1 cellular context compared by ENCODE assay signal in genomic region chr18:79068946-79069791, GRCh38.
TF ChIP-seq lines count a peak whose summit lies in the region.

Gene ATP9B (plus strand): TSS chr18:79069394. CDS start chr18:79069411, 17 bp downstream.

TF ChIP-seq in GM12878, 131 proteins besides CTCF, POLR2A, EP300 and RAD21 (continued from another document and continues in another):
- TF ChIP-seq SPI1 (IDR thresholded peaks at IDR 0.05; ENCODE audit: borderline replicate concordance, insufficient read depth, low read depth, low read length) (peak; percentile 36; the same call in 1 of the 2 replicates), SMARCA5 (IDR thresholded peaks at IDR 0.05) (peak; percentile 83), CREB1 (IDR thresholded peaks at IDR 0.05; ENCODE audit: low read depth) (peak; percentile 100), GATAD2B (conservative IDR thresholded peaks at IDR 0.05; ENCODE audit: low read depth) (peak; percentile 75), ZNF592 (IDR thresholded peaks at IDR 0.05) (peak; percentile 82; the same call in 1 of the 2 replicates), RELB (IDR thresholded peaks at IDR 0.05; ENCODE audit: low read depth) (no peak), BHLHE40 (IDR thresholded peaks at IDR 0.05; ENCODE audit: borderline replicate concordance in 1 of 2, low read depth in 2 of 2, low read length in 1 of 2) (peak; percentile 81 to 98; a peak in 3 of 4 replicates), MTA3 (IDR thresholded peaks at IDR 0.05; ENCODE audit: borderline replicate concordance, low read length) (no peak), TARDBP (IDR thresholded peaks at IDR 0.05; ENCODE audit: borderline replicate concordance) (no peak; the same call in 1 of the 2 replicates), NKRF (conservative IDR thresholded peaks at IDR 0.05) (peak; percentile 60), RBBP5 (conservative IDR thresholded peaks at IDR 0.05) (no peak), RFX5 (IDR thresholded peaks at IDR 0.05; ENCODE audit: low read depth, low read length) (peak; percentile 58; the same call in 1 of the 2 replicates), SP1 (IDR thresholded peaks at IDR 0.05; ENCODE audit: low read depth, low read length) (peak; percentile 87), NBN (IDR thresholded peaks at IDR 0.05) (peak; percentile 100), CEBPZ (IDR thresholded peaks at IDR 0.05; ENCODE audit: low read depth, low read length) (no peak), USF1 (IDR thresholded peaks at IDR 0.05; ENCODE audit: borderline replicate concordance, extremely low read length, insufficient read depth, low read depth, low read length) (peak; percentile 72), NR2C1 (IDR thresholded peaks at IDR 0.05) (0 out of 2 replicates have a peak, but pooled peaks have one; percentile 36), CREM (IDR thresholded peaks at IDR 0.05; ENCODE audit: low read depth) (peak; percentile 99), ELK1 (IDR thresholded peaks at IDR 0.05; ENCODE audit: low read depth, low read length) (peak; percentile 57; the same call in 1 of the 2 replicates), SIN3A (IDR thresholded peaks at IDR 0.05; ENCODE audit: low read depth, low read length) (peak; percentile 57; the same call in 1 of the 2 replicates), EED (IDR thresholded peaks at IDR 0.05; ENCODE audit: low read depth) (no peak), ZNF687 (IDR thresholded peaks at IDR 0.05) (peak; percentile 99), CBX3 (IDR thresholded peaks at IDR 0.05; ENCODE audit: borderline replicate concordance, low read depth) (no peak), MTA2 (IDR thresholded peaks at IDR 0.05; ENCODE audit: low read depth) (no peak), BCL11A (IDR thresholded peaks at IDR 0.05; ENCODE audit: low read depth, low read length) (no peak), ZNF207 (IDR thresholded peaks at IDR 0.05; ENCODE audit: borderline replicate concordance) (peak; percentile 91), CUX1 (IDR thresholded peaks at IDR 0.05; ENCODE audit: insufficient replicate concordance, low read depth, low read length) (no peak), STAT3 (IDR thresholded peaks at IDR 0.05; ENCODE audit: low read depth, low read length) (no peak), PBX3 (IDR thresholded peaks at IDR 0.05; ENCODE audit: insufficient replicate concordance, low read depth, low read length) (no peak), DPF2 (IDR thresholded peaks at IDR 0.05) (peak; percentile 92)
